ENCODE assay signal across 38 cellular contexts in the genomic region with DNA sequence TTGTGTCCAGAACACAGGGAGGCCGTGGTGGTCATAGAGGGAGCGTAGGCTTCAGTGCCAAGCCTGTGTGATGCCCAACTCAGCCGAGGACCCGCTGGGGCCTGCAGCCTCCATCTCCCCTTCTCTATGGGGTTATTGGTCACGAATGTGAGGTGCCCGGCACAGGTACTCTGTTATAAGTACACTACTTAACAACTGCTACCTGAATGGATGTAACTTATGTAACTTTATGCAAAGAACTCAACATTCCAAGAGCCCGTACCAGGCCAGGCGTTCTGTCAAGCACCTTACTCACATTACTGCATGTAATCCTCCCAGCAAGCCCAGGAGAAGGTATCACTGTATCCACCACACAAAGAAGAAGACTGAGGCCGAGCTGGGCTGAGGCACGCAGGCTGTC. TPM values are rescaled to one million over a fixed set of nuclear protein-coding genes. Genes with fewer than 3 reads are reported as not detected.
"Had no signal": no experiment of that assay in that cellular context is flagged by ENCODE, and none has a peak within 500 bp of the region (broad histone marks: within the 10 kb centered on the region; RNA-seq: fewer than 3 reads in every experiment).

No MANE protein-coding gene starts in this region.

- H3K4me1 Mint-ChIP-seq: activated CD8-positive, alpha-beta memory T cell treated with anti-CD3 and anti-CD28 coated beads, Interleukin-2, amount 10 ng/mL, durations not matched to agents 7 days and 5 days; activated naive CD4-positive, alpha-beta T cell treated with anti-CD3 and anti-CD28 coated beads, Interleukin-2, amount 10 ng/mL, durations not matched to agents 7 days and 5 days; central memory CD8-positive, alpha-beta T cell; T-helper 17 cell had no signal

- H3K27ac Mint-ChIP-seq: activated B cell treated with CpG ODN at 0.5 μM for 24 hours; activated CD4-positive, alpha-beta memory T cell treated with anti-CD3 and anti-CD28 coated beads for 36 hours; activated CD8-positive, alpha-beta memory T cell treated with anti-CD3 and anti-CD28 coated beads, Interleukin-2, amount 10 ng/mL, durations not matched to agents 7 days and 5 days; activated CD8-positive, alpha-beta T cell treated with anti-CD3 and anti-CD28 coated beads, Interleukin-2, amount 10 ng/mL, durations not matched to agents 7 days and 5 days; activated naive CD4-positive, alpha-beta T cell treated with anti-CD3 and anti-CD28 coated beads, Interleukin-2, amount 10 ng/mL, durations not matched to agents 7 days and 5 days; activated naive CD4-positive, alpha-beta T cell treated with anti-CD3 and anti-CD28 coated beads, Interleukin-2, amount 50 U/mL, for 72 hours; activated naive CD8-positive, alpha-beta T cell treated with anti-CD3 and anti-CD28 coated beads, Interleukin-2, amount 10 ng/mL, durations not matched to agents 7 days and 5 days; activated T-cell treated with anti-CD3 and anti-CD28 coated beads, Interleukin-2, amount 50 U/mL, for 24 hours; activated T-cell treated with anti-CD3 and anti-CD28 coated beads, Interleukin-2, amount 50 U/mL, for 72 hours; brain; dendritic cell treated with granulocyte-macrophage colony-stimulating factor and Interleukin-4, amounts not matched to agents 40 ng/mL and 50 ng/mL, for 4 days; endodermal cell; T-helper 17 cell; T-helper 2 cell treated with Interferon-gamma antibody and Interleukin-4, amounts not matched to agents 5 μg/mL and 100 μg/mL, for 36 hours had no signal

- H3K36me3 ChIP-seq: ascending aorta, esophagus muscularis mucosa, gastrocnemius medialis, WERI-Rb-1 had no signal

- H3K4me3 ChIP-seq: ascending aorta, coronary artery, dorsolateral prefrontal cortex, esophagus muscularis mucosa, gastrocnemius medialis had no signal

- H3K4me1 ChIP-seq: ascending aorta, foreskin keratinocyte, gastrocnemius medialis had no signal

- H3K9me3 ChIP-seq: ascending aorta, esophagus muscularis mucosa, gastrocnemius medialis had no signal

- H3K27me3 ChIP-seq: ascending aorta, foreskin keratinocyte, gastrocnemius medialis had no signal

- ATAC-seq: activated CD4-positive, CD25-positive, alpha-beta regulatory T cell treated with anti-CD3 and anti-CD28 coated beads, Interleukin-2, amount 50 U/mL, for 24 hours; activated CD8-positive, alpha-beta memory T cell treated with anti-CD3 and anti-CD28 coated beads, Interleukin-2, amount 10 ng/mL, durations not matched to agents 7 days and 5 days; activated CD8-positive, alpha-beta T cell treated with anti-CD3 and anti-CD28 coated beads, Interleukin-2, amount 10 ng/mL, durations not matched to agents 7 days and 5 days; activated naive CD4-positive, alpha-beta T cell treated with anti-CD3 and anti-CD28 coated beads, Interleukin-2, amount 50 U/mL, for 72 hours; activated T-cell treated with anti-CD3 and anti-CD28 coated beads, Interleukin-2, amount 50 U/mL, for 72 hours; foreskin keratinocyte; gastrocnemius medialis; T-helper 17 cell had no signal

- H3K4me3 Mint-ChIP-seq: activated B cell treated with CpG ODN at 0.5 μM for 24 hours; activated CD4-positive, alpha-beta memory T cell treated with anti-CD3 and anti-CD28 coated beads for 36 hours; activated CD8-positive, alpha-beta memory T cell treated with anti-CD3 and anti-CD28 coated beads, Interleukin-2, amount 10 ng/mL, durations not matched to agents 7 days and 5 days; activated CD8-positive, alpha-beta T cell treated with anti-CD3 and anti-CD28 coated beads, Interleukin-2, amount 10 ng/mL, durations not matched to agents 7 days and 5 days; activated naive CD4-positive, alpha-beta T cell treated with anti-CD3 and anti-CD28 coated beads, Interleukin-2, amount 10 ng/mL, durations not matched to agents 7 days and 5 days; activated naive CD8-positive, alpha-beta T cell treated with anti-CD3 and anti-CD28 coated beads, Interleukin-2, amount 10 ng/mL, durations not matched to agents 7 days and 5 days; activated T-cell treated with anti-CD3 and anti-CD28 coated beads, Interleukin-2, amount 50 U/mL, for 24 hours; activated T-cell treated with anti-CD3 and anti-CD28 coated beads, Interleukin-2, amount 50 U/mL, for 72 hours; brain; central memory CD8-positive, alpha-beta T cell; dendritic cell treated with granulocyte-macrophage colony-stimulating factor and Interleukin-4, amounts not matched to agents 40 ng/mL and 50 ng/mL, for 4 days; endodermal cell; T-helper 17 cell; T-helper 2 cell treated with Interferon-gamma antibody and Interleukin-4, amounts not matched to agents 5 μg/mL and 100 μg/mL, for 36 hours had no signal

- H3K9me3 Mint-ChIP-seq: activated B cell treated with CpG ODN at 0.5 μM for 24 hours; activated naive CD4-positive, alpha-beta T cell treated with anti-CD3 and anti-CD28 coated beads, Interleukin-2, amount 10 ng/mL, durations not matched to agents 7 days and 5 days; activated naive CD4-positive, alpha-beta T cell treated with anti-CD3 and anti-CD28 coated beads, Interleukin-2, amount 50 U/mL, for 72 hours; activated naive CD8-positive, alpha-beta T cell treated with anti-CD3 and anti-CD28 coated beads, Interleukin-2, amount 10 ng/mL, durations not matched to agents 7 days and 5 days; activated T-cell treated with anti-CD3 and anti-CD28 coated beads, Interleukin-2, amount 50 U/mL, for 24 hours; activated T-cell treated with anti-CD3 and anti-CD28 coated beads, Interleukin-2, amount 50 U/mL, for 72 hours; central memory CD8-positive, alpha-beta T cell; dendritic cell treated with granulocyte-macrophage colony-stimulating factor and Interleukin-4, amounts not matched to agents 40 ng/mL and 50 ng/mL, for 4 days; T-helper 2 cell treated with Interferon-gamma antibody and Interleukin-4, amounts not matched to agents 5 μg/mL and 100 μg/mL, for 36 hours had no signal

- H3K27ac ChIP-seq: ascending aorta, coronary artery, dorsolateral prefrontal cortex, esophagus muscularis mucosa, foreskin keratinocyte, gastrocnemius medialis, WERI-Rb-1 had no signal

- H3K27me3 Mint-ChIP-seq: activated CD4-positive, alpha-beta memory T cell treated with anti-CD3 and anti-CD28 coated beads for 36 hours had no signal

- H3K36me3 Mint-ChIP-seq: activated CD4-positive, alpha-beta memory T cell treated with anti-CD3 and anti-CD28 coated beads for 36 hours; activated CD8-positive, alpha-beta memory T cell treated with anti-CD3 and anti-CD28 coated beads, Interleukin-2, amount 10 ng/mL, durations not matched to agents 7 days and 5 days; activated naive CD4-positive, alpha-beta T cell treated with anti-CD3 and anti-CD28 coated beads, Interleukin-2, amount 10 ng/mL, durations not matched to agents 7 days and 5 days; activated naive CD4-positive, alpha-beta T cell treated with anti-CD3 and anti-CD28 coated beads, Interleukin-2, amount 50 U/mL, for 72 hours; activated naive CD8-positive, alpha-beta T cell treated with anti-CD3 and anti-CD28 coated beads, Interleukin-2, amount 10 ng/mL, durations not matched to agents 7 days and 5 days; brain had no signal

- DNase-seq: activated B cell treated with CpG ODN at 0.5 μM for 24 hours; activated CD4-positive, alpha-beta memory T cell treated with anti-CD3 and anti-CD28 coated beads for 36 hours; activated CD4-positive, alpha-beta T cell treated with anti-CD3 and anti-CD28 coated beads for 48 hours; activated CD4-positive, alpha-beta T cell treated with anti-CD3 and anti-CD28 coated beads, Interleukin-2, amount 50 U/mL, for 1 hour; activated CD8-positive, alpha-beta memory T cell treated with anti-CD3 and anti-CD28 coated beads, Interleukin-2, amount 10 ng/mL, durations not matched to agents 7 days and 5 days; activated CD8-positive, alpha-beta memory T cell treated with anti-CD3 and anti-CD28 coated beads, Interleukin-2, amount 50 U/mL, for 48 hours; activated CD8-positive, alpha-beta T cell treated with anti-CD3 and anti-CD28 coated beads, Interleukin-2, amount 10 ng/mL, durations not matched to agents 7 days and 5 days; activated gamma-delta T cell; activated naive CD4-positive, alpha-beta T cell; activated naive CD4-positive, alpha-beta T cell treated with anti-CD3 and anti-CD28 coated beads, Interleukin-2, amount 10 ng/mL, durations not matched to agents 7 days and 5 days; activated naive CD8-positive, alpha-beta T cell treated with anti-CD3 and anti-CD28 coated beads, Interleukin-2, amount 10 ng/mL, durations not matched to agents 7 days and 5 days; activated T-cell treated with anti-CD3 and anti-CD28 coated beads for 4 hours; activated T-cell treated with anti-CD3 and anti-CD28 coated beads, Interleukin-2, amount 50 U/mL, for 24 hours; activated T-cell treated with anti-CD3 and anti-CD28 coated beads, Interleukin-2, amount 50 U/mL, for 72 hours; dorsolateral prefrontal cortex; effector memory CD4-positive, alpha-beta T cell; endodermal cell; foreskin keratinocyte; gastrocnemius medialis; glutamatergic neuron; T-helper 1 cell; T-helper 17 cell; T1000; WERI-Rb-1 had no signal

RNA-seq across cellular contexts. Expression of a gene that starts 24.5 kb away (rescaled TPM):
- total RNA-seq: activated CD4-positive, alpha-beta memory T cell treated with anti-CD3 and anti-CD28 coated beads for 36 hours; activated CD8-positive, alpha-beta memory T cell treated with anti-CD3 and anti-CD28 coated beads for 36 hours; activated CD8-positive, alpha-beta memory T cell treated with anti-CD3 and anti-CD28 coated beads, Interleukin-2, amount 10 ng/mL, durations not matched to agents 7 days and 5 days; activated CD8-positive, alpha-beta T cell treated with anti-CD3 and anti-CD28 coated beads, Interleukin-2, amount 10 ng/mL, durations not matched to agents 7 days and 5 days; activated naive CD4-positive, alpha-beta T cell treated with anti-CD3 and anti-CD28 coated beads, Interleukin-2, amount 50 U/mL, for 72 hours; activated naive CD8-positive, alpha-beta T cell treated with anti-CD3 and anti-CD28 coated beads, Interleukin-2, amount 10 ng/mL, durations not matched to agents 7 days and 5 days; activated T-cell treated with anti-CD3 and anti-CD28 coated beads, Interleukin-2, amount 50 U/mL, for 72 hours; ascending aorta; bronchial epithelial cell; cardiac septum; cerebellum; epithelial cell of proximal tubule; foreskin keratinocyte; gastrocnemius medialis; T-helper 17 cell had no signal
